20 cellular contexts compared by ENCODE assay signal in genomic region chr9:93665128-93665565, GRCh38.
A peak's percentile ranks its signal among the peaks of the same experiment; 100 is the strongest.
DNase-seq lines count a peak whose midpoint lies in the region; ATAC-seq, FAIRE-seq and TF ChIP-seq lines count a peak whose summit lies in the region.
"Had no signal": no experiment of that assay in that cellular context is flagged by ENCODE, and none has a peak within 500 bp of the region (broad histone marks: within the 10 kb centered on the region; RNA-seq: fewer than 3 reads in every experiment).

No MANE protein-coding gene starts in this region.

- TF ChIP-seq CTCF in WTC11 (IDR thresholded peaks at IDR 0.05) (no peak), spleen (IDR thresholded peaks at IDR 0.05 in 8 of 11, conservative IDR thresholded peaks at IDR 0.05 in 3 of 11) (no peak)
- no peak for TF ChIP-seq CTCF in CD8-positive, alpha-beta T cell (IDR thresholded peaks at IDR 0.05)

- DNase-seq in activated effector memory CD4-positive, alpha-beta T cell treated with anti-CD3 and anti-CD28 coated beads, Interleukin-2, amount 50 U/mL, for 16 hours, result peak; percentile 44
- no peak for DNase-seq in activated effector memory CD4-positive, alpha-beta T cell treated with Interleukin-2 at 50 U/mL for 16 hours
- DNase-seq in WTC11 (ENCODE audit: low spot score), result peak; percentile 6
- peak in 2 of 3 donors; percentile 13 to 31 for DNase-seq in right cardiac atrium
- DNase-seq in spleen, result peak; percentile 36
- DNase-seq in SHP77 treated with DMSO at 0.1 percent for 48 hours (lab: John Stamatoyannopoulos, UW), result no peak
- DNase-seq in CD8-positive, alpha-beta T cell, result no peak
- no peak for DNase-seq in GM19239 (ENCODE audit: insufficient read length, low spot score)
- DNase-seq: DND-41, HCEC 1CT, Kasumi-1, MM.1S, NCI-H1092 treated with DMSO at 0.1 percent for 48 hours, NCI-H187, OCI-M1, RPMI8226 had no signal

- 0 out of 2 replicates have a peak, but pooled peaks cover under 1% of the 10 kb centered on the region for H3K36me3 Mint-ChIP-seq in WTC11
- H3K36me3 Mint-ChIP-seq in CD8-positive, alpha-beta T cell, result peaks cover 26% of the 10 kb centered on the region

- intact Hi-C loops in right cardiac atrium (cut with DNase I) (no loop called here), spleen (cut with DNase I; ENCODE audit: low total_unique reads) (no loop called here)
- intact Hi-C loops in CD8-positive, alpha-beta T cell (cut with DNase I, micrococcal nuclease), result no loop called here

- no peaks in the 10 kb centered on the region for H3K9me3 Mint-ChIP-seq in WTC11
- no peaks in the 10 kb centered on the region for H3K9me3 Mint-ChIP-seq in CD8-positive, alpha-beta T cell
- H3K9me3 Mint-ChIP-seq: IgD-negative memory B cell had no signal

- H3K9me3 ChIP-seq in right cardiac atrium (ENCODE audit: control insufficient read depth, low read length) (no peaks in the 10 kb centered on the region), spleen (no peaks in the 10 kb centered on the region)
- no peaks in the 10 kb centered on the region for H3K9me3 ChIP-seq in CD8-positive, alpha-beta T cell (ENCODE audit: low read length)
- H3K9me3 ChIP-seq: A549 had no signal

- ATAC-seq in WTC11 (no peak), right cardiac atrium (peak in 1 of 2 donors; percentile 18)
- ATAC-seq in CD8-positive, alpha-beta T cell, result no peak
- ATAC-seq: A549 had no signal

- H3K27ac ChIP-seq in right cardiac atrium (ENCODE audit: low read length) (no peak overlapping the region), spleen (no peak overlapping the region)
- H3K27ac ChIP-seq in CD8-positive, alpha-beta T cell (ENCODE audit: low read depth, low read length), result no peak overlapping the region
- H3K27ac ChIP-seq: A549 had no signal

- H3K4me3 Mint-ChIP-seq in WTC11, result no peak overlapping the region
- H3K4me3 Mint-ChIP-seq in CD8-positive, alpha-beta T cell, result no peak overlapping the region
- H3K4me3 Mint-ChIP-seq: IgD-negative memory B cell had no signal

- no peak for FAIRE-seq in GM19239 (lab: Jason Lieb, UNC)
- FAIRE-seq: A549, G401.6 had no signal

- no peak overlapping the region for H3K4me3 ChIP-seq in right cardiac atrium (ENCODE audit: low read length)
- no peak overlapping the region for H3K4me3 ChIP-seq in spleen
- no peak overlapping the region for H3K4me3 ChIP-seq in CD8-positive, alpha-beta T cell (ENCODE audit: low read depth, low read length)
- H3K4me3 ChIP-seq: A549; BLaER1 treated with 17β-estradiol and CSF1 and Interleukin-3, amounts not matched to agents 10 nM and 100 nM had no signal

- no peak overlapping the region for H3K27ac Mint-ChIP-seq in WTC11
- H3K27ac Mint-ChIP-seq in CD8-positive, alpha-beta T cell, result no peak overlapping the region
- H3K27ac Mint-ChIP-seq: IgD-negative memory B cell had no signal

- TF ChIP-seq POLR2A in spleen (IDR thresholded peaks at IDR 0.05), result no peak

- no peaks in the 10 kb centered on the region for H3K4me1 Mint-ChIP-seq in WTC11
- no peaks in the 10 kb centered on the region for H3K4me1 Mint-ChIP-seq in CD8-positive, alpha-beta T cell (ENCODE audit: low read depth)
- H3K4me1 Mint-ChIP-seq: IgD-negative memory B cell had no signal

- H3K27me3 ChIP-seq in right cardiac atrium (ENCODE audit: control insufficient read depth, insufficient read depth) (no peaks in the 10 kb centered on the region), spleen (replicated peaks in 1 of 7) (no peaks in the 10 kb centered on the region)
- H3K27me3 ChIP-seq in CD8-positive, alpha-beta T cell (ENCODE audit: insufficient read depth, low read length), result no peaks in the 10 kb centered on the region
- H3K27me3 ChIP-seq: BLaER1 treated with 17β-estradiol and CSF1 and Interleukin-3, amounts not matched to agents 10 nM and 100 nM had no signal

- WGBS in right cardiac atrium, result 83% methylated on average over 5 of the region's 5 CpGs
- WGBS in spleen, 5 donors, result 87 to 90% (median 90%) methylated on average over 5 of the region's 5 CpGs

- no peaks in the 10 kb centered on the region for H3K4me1 ChIP-seq in right cardiac atrium (ENCODE audit: control insufficient read depth, insufficient read depth, low read length)
- no peaks in the 10 kb centered on the region for H3K4me1 ChIP-seq in spleen
- H3K4me1 ChIP-seq in CD8-positive, alpha-beta T cell (ENCODE audit: insufficient read depth, low read length), result no peaks in the 10 kb centered on the region
- H3K4me1 ChIP-seq: A549 had no signal

- CTCF ChIA-PET in WTC11 (lab: Charles Lee), result no interaction called here
- CTCF ChIA-PET in CD8-positive, alpha-beta T cell (lab: Charles Lee), result interaction anchor here (0.8 to 0.9 kb wide), 2 partner anchors 17 to 99 kb away, joined by 3 read pairs; no protein-coding TSS in a partner anchor

- H3K27me3 Mint-ChIP-seq in WTC11 (ENCODE audit: low read depth), result no peaks in the 10 kb centered on the region
- H3K27me3 Mint-ChIP-seq in CD8-positive, alpha-beta T cell (ENCODE audit: low read depth), result no peaks in the 10 kb centered on the region
- H3K27me3 Mint-ChIP-seq: IgD-negative memory B cell had no signal

- peaks cover 0 to 97% (median 52%) of the 10 kb centered on the region in 6 donors for H3K36me3 ChIP-seq in spleen
- H3K36me3 ChIP-seq in CD8-positive, alpha-beta T cell (ENCODE audit: insufficient read depth, low read length), result no peaks in the 10 kb centered on the region

- POLR2A ChIA-PET in WTC11 (lab: Charles Lee), result interaction anchor here (0.6 kb wide), 1 partner anchor 349 kb away, joined by 4 read pairs; no protein-coding TSS in a partner anchor
- POLR2A ChIA-PET in CD8-positive, alpha-beta T cell (lab: Charles Lee), result no interaction called here

TF ChIP-seq in WTC11, 78 proteins besides CTCF, POLR2A, EP300 and RAD21:
- TF ChIP-seq MLX (CRISPR knock-in tag; IDR thresholded peaks at IDR 0.05) (no peak), ZNF121 (CRISPR knock-in tag; IDR thresholded peaks at IDR 0.05) (no peak), ATF2 (CRISPR knock-in tag; IDR thresholded peaks at IDR 0.05; ENCODE audit: borderline replicate concordance, low read depth) (no peak), NFE2L1 (CRISPR knock-in tag; IDR thresholded peaks at IDR 0.05) (no peak), GTF2I (CRISPR knock-in tag; conservative IDR thresholded peaks at IDR 0.05) (no peak), ZNF671 (CRISPR knock-in tag; IDR thresholded peaks at IDR 0.05) (no peak), ESRRA (CRISPR knock-in tag; IDR thresholded peaks at IDR 0.05; ENCODE audit: borderline replicate concordance) (no peak), NR1H2 (CRISPR knock-in tag; IDR thresholded peaks at IDR 0.05) (no peak), SOX15 (CRISPR knock-in tag; IDR thresholded peaks at IDR 0.05) (no peak), RELA (CRISPR knock-in tag; IDR thresholded peaks at IDR 0.05; ENCODE audit: borderline replicate concordance) (no peak), JUN (CRISPR knock-in tag; IDR thresholded peaks at IDR 0.05) (no peak), ZMAT4 (CRISPR knock-in tag; IDR thresholded peaks at IDR 0.05) (no peak), HMGA2 (CRISPR knock-in tag; IDR thresholded peaks at IDR 0.05) (no peak), E2F5 (CRISPR knock-in tag; IDR thresholded peaks at IDR 0.05) (no peak), EMX1 (CRISPR knock-in tag; IDR thresholded peaks at IDR 0.05) (no peak), SMAD3 (CRISPR knock-in tag; IDR thresholded peaks at IDR 0.05; ENCODE audit: borderline replicate concordance) (no peak)
TF ChIP-seq in WTC11: peak in this region for 0.

Comparison
In these comparisons a context has a peak if more than half of its experiments do, and no peak if none do; other contexts are left out.
1. DNase-seq: peak in activated effector memory CD4-positive, alpha-beta T cell treated with anti-CD3 and anti-CD28 coated beads, Interleukin-2, amount 50 U/mL, for 16 hours (single experiment), WTC11 (single experiment), right cardiac atrium (2 of 3) and spleen (single experiment); none in activated effector memory CD4-positive, alpha-beta T cell treated with Interleukin-2 at 50 U/mL for 16 hours (single experiment), SHP77 treated with DMSO at 0.1 percent for 48 hours (single experiment), CD8-positive, alpha-beta T cell (0 of 7) and GM19239 (single experiment).